ENCODE assay signal across 1 cellular context in genomic region chr3:51686512-51687215, GRCh38.
TF ChIP-seq lines count a peak whose summit lies in the region.

No MANE protein-coding gene starts in this region.

TF ChIP-seq in WTC11, 78 proteins besides CTCF, POLR2A, EP300 and RAD21 (continued from another document):
- TF ChIP-seq ERG (CRISPR knock-in tag; IDR thresholded peaks at IDR 0.05) (no peak), IRF2 (CRISPR knock-in tag; IDR thresholded peaks at IDR 0.05; ENCODE audit: borderline replicate concordance, low read depth) (no peak), OVOL2 (CRISPR knock-in tag; IDR thresholded peaks at IDR 0.05; ENCODE audit: borderline replicate concordance) (no peak), ZNF396 (CRISPR knock-in tag; IDR thresholded peaks at IDR 0.05; ENCODE audit: borderline replicate concordance) (no peak), ZSCAN18 (CRISPR knock-in tag; IDR thresholded peaks at IDR 0.05) (no peak), MYBL2 (CRISPR knock-in tag; IDR thresholded peaks at IDR 0.05) (no peak), STAT6 (CRISPR knock-in tag; conservative IDR thresholded peaks at IDR 0.05; ENCODE audit: low read depth) (no peak)
